In the genomic region with DNA sequence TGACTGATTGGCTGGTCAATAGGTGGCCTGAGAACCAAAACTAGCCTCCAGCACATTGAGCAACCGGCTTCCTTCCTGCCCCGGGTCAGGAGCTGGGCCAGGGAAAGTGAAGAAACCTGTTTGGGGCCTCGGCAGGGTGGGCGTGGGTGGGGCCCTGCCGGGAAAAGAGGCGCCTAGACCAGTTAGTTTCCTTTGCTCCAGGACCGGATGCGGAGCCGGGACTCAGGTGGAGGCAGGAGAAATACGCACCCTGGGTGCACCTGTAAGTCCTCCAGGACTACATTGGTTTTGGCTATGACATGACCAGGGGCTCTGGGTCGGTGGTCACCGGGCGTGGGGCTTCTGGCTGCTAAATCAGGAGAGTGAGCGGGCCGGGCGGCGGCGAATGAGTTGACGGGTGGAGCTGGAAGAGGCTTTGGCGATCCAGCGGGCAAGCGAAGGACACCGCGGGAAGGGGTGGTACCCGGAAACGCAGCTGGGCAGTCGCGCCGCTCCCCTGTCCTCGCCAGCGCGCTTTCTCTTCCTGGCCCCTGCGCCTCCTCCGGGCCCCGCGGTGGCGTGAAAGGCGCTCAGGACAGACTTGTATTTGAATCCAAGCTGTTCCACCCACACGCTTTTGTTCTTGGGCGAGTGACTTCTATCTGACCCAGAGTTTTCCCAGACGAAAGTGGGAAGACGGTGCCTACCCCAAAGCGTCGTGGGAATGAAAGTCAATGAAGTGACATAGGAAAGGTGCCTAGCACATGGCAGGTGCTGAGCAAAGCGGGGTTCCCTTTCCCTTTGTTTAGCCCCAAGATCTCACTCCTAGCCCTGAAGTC, we compare ENCODE assay signal across 1 cellular context.
TF ChIP-seq lines count a peak whose summit lies in the region.

No MANE protein-coding gene starts in this region.

TF ChIP-seq in SK-N-SH, 30 proteins besides CTCF, POLR2A, EP300 and RAD21 (continued from another document):
- TF ChIP-seq, protein P1, sequence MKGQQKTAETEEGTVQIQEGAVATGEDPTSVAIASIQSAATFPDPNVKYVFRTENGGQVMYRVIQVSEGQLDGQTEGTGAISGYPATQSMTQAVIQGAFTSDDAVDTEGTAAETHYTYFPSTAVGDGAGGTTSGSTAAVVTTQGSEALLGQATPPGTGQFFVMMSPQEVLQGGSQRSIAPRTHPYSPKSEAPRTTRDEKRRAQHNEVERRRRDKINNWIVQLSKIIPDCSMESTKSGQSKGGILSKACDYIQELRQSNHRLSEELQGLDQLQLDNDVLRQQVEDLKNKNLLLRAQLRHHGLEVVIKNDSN (IDR thresholded peaks at IDR 0.05; ENCODE audit: borderline replicate concordance, low read depth): no peak
- no peak for TF ChIP-seq TCF12 (IDR thresholded peaks at IDR 0.05)
